In the genomic region with DNA sequence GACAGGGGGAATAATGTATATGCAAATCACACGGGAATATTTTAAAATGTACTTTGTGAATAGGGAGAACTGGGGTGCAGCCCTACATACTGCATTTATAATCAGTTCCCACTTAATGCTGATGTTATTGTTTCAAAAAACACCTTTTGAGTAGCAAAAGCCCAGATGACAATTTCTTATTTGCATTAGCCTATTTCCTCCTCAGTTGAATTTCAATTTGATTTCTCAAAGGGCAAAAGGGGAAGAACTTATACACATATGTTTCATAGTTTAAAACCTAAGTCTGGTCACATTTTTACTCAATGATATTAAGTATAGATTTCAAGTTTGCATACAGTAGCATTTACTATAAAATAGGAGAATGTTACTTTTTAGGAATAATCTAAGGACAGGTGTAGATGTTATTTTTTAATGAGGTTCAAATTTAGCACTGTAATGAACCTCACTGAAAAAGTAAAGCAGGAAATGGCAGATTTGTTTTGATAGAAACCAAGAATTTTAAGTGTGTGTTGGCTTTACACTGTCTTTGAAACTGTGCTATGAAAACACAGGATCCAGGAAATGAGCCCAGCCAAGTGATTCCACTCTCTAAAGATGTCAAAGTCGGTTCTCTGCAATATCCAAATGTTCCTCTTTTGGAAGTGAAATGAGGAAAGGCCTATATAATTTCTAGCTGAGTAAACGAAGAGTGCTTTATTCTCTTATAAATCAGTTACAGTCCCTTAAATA, we compare ENCODE assay signal across 8 cellular contexts.
DNase-seq lines count a peak whose midpoint lies in the region; ATAC-seq and TF ChIP-seq lines count a peak whose summit lies in the region.

No MANE protein-coding gene starts in this region.

- no peaks in the 10 kb centered on the region for H3K36me3 ChIP-seq in GM23248 (ENCODE audit: low read depth)
- no peaks in the 10 kb centered on the region for H3K36me3 ChIP-seq in PC-9 (ENCODE audit: low read depth)

- H3F3A ChIP-seq in GM23248 (ENCODE audit: insufficient read depth) (peaks cover 21% of the 10 kb centered on the region), PC-9 (ENCODE audit: insufficient read depth, low read depth) (peaks cover 10% of the 10 kb centered on the region)

- peaks cover 26% of the 10 kb centered on the region for H3K4me1 ChIP-seq in GM23248 (ENCODE audit: insufficient read depth)
- H3K4me1 ChIP-seq in PC-9 (replicated peaks; ENCODE audit: insufficient read depth) = peaks cover 30% of the 10 kb centered on the region

- H4K20me1 ChIP-seq in GM23248 (ENCODE audit: insufficient read depth) = no peaks in the 10 kb centered on the region
- H4K20me1 ChIP-seq in PC-9 (ENCODE audit: insufficient read depth) = no peaks in the 10 kb centered on the region

- CTCF ChIA-PET in PC-9 (lab: Charles Lee) = no interaction called here

- H3K9ac ChIP-seq in GM23248 = peak overlapping the region; percentile 53

- no peaks in the 10 kb centered on the region for H3K9me3 ChIP-seq in GM23248 (ENCODE audit: low read depth)
- H3K9me3 ChIP-seq in PC-9 (ENCODE audit: insufficient read depth, low read depth) = no peaks in the 10 kb centered on the region

- H3K9me3 Mint-ChIP-seq in CD14-positive monocyte = peaks cover 0 to 3% (median 0%) of the 10 kb centered on the region in 7 donors

- H3K36me3 Mint-ChIP-seq in CD14-positive monocyte = no peaks in the 10 kb centered on the region

- ATAC-seq in GM18498 (IDR thresholded peaks at IDR 0.05; ENCODE audit: unreplicated experiment) = peak; percentile 66

- TSS peak; percentile 48 for BruUV-seq in PC-9 (replicated peaks; lab: Mats Ljungman, UMichigan)

- in situ Hi-C loops in GM23248 (cut with MboI) = no loop called here

- H3K9me2 ChIP-seq in GM23248 (ENCODE audit: insufficient read depth) (no peaks in the 10 kb centered on the region), PC-9 (ENCODE audit: insufficient read depth) (no peaks in the 10 kb centered on the region)

- H3K4me1 Mint-ChIP-seq in CD14-positive monocyte = peaks cover 2% of the 10 kb centered on the region

- peaks cover under 1 to 3% (median 2%) of the 10 kb centered on the region in 3 donors for H3K27me3 Mint-ChIP-seq in CD14-positive monocyte (ENCODE audit: low read depth in 3 of 3)

- 9 to 23% methylated on average over 3 of the region's 3 CpGs for WGBS in GM23248 (ENCODE audit: low coverage in 1 of 2, low lambda C conversion rate in 2 of 2, missing lambda C conversion rate in 2 of 2), 2 experiments

- H3K27ac ChIP-seq in GM23248 (peak overlapping the region; percentile 72), PC-9 (peak overlapping the region; percentile 98), coronary artery (peak overlapping the region in 1 of 2 donors; percentile 14)

- no peak overlapping the region for H3K4me3 Mint-ChIP-seq in CD14-positive monocyte

- H2AFZ ChIP-seq in GM23248 (peak overlapping the region; percentile 54), PC-9 (peak overlapping the region; percentile 50; the same call in 1 of the 2 replicates)

- TF ChIP-seq CTCF in PC-9 (conservative IDR thresholded peaks at IDR 0.05) (no peak), CD14-positive monocyte (IDR thresholded peaks at IDR 0.05) (no peak), coronary artery (IDR thresholded peaks at IDR 0.05) (no peak)

- H3K79me2 ChIP-seq in GM23248 (ENCODE audit: insufficient read depth) (no peaks in the 10 kb centered on the region), PC-9 (ENCODE audit: low read depth) (no peaks in the 10 kb centered on the region)

- POLR2A ChIA-PET in PC-9 (lab: Charles Lee; ENCODE audit: unreplicated experiment) = interaction anchor here (0.6 to 0.7 kb wide), 2 partner anchors 363 to 768 kb away, joined by 8 to 9 read pairs; no protein-coding TSS in a partner anchor

- H3K4me3 ChIP-seq in GM23248 (peak overlapping the region; percentile 59), PC-9 (peak overlapping the region; percentile 14; the same call in 1 of the 2 replicates), coronary artery (no peak overlapping the region)

- peak overlapping the region; percentile 73 for H3K4me2 ChIP-seq in GM23248 (ENCODE audit: unreplicated experiment)
- H3K4me2 ChIP-seq in PC-9 = peak overlapping the region; percentile 58

- peak overlapping the region in 2 of 7 donors; percentile 13 to 67 for H3K27ac Mint-ChIP-seq in CD14-positive monocyte

- intact Hi-C loops in PC-9 (cut with micrococcal nuclease; ENCODE audit: unreplicated experiment) = loop anchor here (2.0 to 10.0 kb wide), 5 partner anchors 109 to 393 kb away; partner anchors contain the start of gene BTG1
- intact Hi-C loops in CD14-positive monocyte (cut with micrococcal nuclease) = no loop called here

- DNase-seq in GM23248 = peak; percentile 20
- DNase-seq in PC-9 = no peak
- DNase-seq in germinal center (ENCODE audit: low spot score) = peak; percentile 5
- no peak for DNase-seq in CD14-positive monocyte (ENCODE audit: low spot score)
- no peak for DNase-seq in HuH-7.5 (ENCODE audit: low spot score)
- DNase-seq in coronary artery (ENCODE audit: low spot score) = no peak
- DNase-seq in NCI-H1930 (lab: John Stamatoyannopoulos, UW) = no peak

- no peaks in the 10 kb centered on the region for H3K27me3 ChIP-seq in GM23248 (replicated peaks; ENCODE audit: insufficient read depth)
- no peaks in the 10 kb centered on the region for H3K27me3 ChIP-seq in PC-9 (ENCODE audit: insufficient read depth, low read depth)

Comparison
In these comparisons a context has a peak if more than half of its experiments do, and no peak if none do; other contexts are left out.
1. DNase-seq: peak in GM23248 (single experiment) and germinal center (single experiment); none in PC-9 (0 of 2), CD14-positive monocyte (single experiment), HuH-7.5 (single experiment), coronary artery (single experiment) and NCI-H1930 (0 of 2).